In the genomic region with DNA sequence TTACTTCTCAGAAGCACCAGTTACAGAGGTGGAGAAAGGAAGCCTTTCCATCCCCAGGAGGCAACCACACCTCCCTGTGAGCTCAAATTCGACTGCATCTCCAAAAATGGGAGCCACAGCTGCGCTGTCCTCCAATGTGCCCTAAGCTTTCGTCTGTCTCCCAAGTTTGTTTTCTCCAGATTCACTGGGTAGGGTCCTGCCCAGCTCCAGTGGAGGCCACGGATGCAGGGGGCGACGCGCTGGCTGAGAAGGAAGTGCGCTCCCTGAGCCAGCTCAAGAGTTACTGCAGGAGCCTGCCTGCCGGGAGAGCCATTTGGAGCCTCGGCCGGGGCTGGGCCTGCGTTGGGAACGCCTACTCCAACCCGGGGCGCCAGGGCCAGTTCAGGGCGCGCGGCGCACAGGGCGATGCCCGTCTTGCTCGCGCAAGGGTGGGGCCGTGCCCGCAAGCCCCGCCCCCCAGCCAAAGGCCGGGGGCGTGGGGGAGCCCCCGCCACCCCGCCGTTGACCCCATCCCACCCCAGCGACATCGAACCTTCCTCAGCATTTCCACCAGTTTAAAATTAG, we compare ENCODE assay signal across 8 cellular contexts. TPM values are rescaled to one million over a fixed set of nuclear protein-coding genes. Genes with fewer than 3 reads are reported as not detected.
DNase-seq lines count a peak whose midpoint lies in the region; ATAC-seq and TF ChIP-seq lines count a peak whose summit lies in the region.

No MANE protein-coding gene starts in this region.

- DNase-seq in AG04450 (ENCODE audit: low read depth, low spot score) (no peak), NCI-H526 (lab: John Stamatoyannopoulos, UW) (peak; percentile 34 to 84), memory B cell (ENCODE audit: low spot score in 2 of 2) (peak; percentile 69)
- peak; percentile 86 for DNase-seq in activated CD8-positive, alpha-beta T cell treated with anti-CD3 and anti-CD28 coated beads, Interleukin-2, amount 10 ng/mL, durations not matched to agents 7 days and 5 days
- DNase-seq in effector CD8-positive, alpha-beta T cell (lab: John Stamatoyannopoulos, UW): peak; percentile 62
- peak; percentile 71 to 76 (median 74) for DNase-seq in stimulated activated CD4-positive, alpha-beta T cell treated with anti-CD3 and anti-CD28 coated beads, TNF-alpha, amount 100 ng/mL, for 48 hours (ENCODE audit: low read depth in 3 of 3)

- peak overlapping the region; percentile 63 for H3K4me3 ChIP-seq in AG04450 (ENCODE audit: low read depth, low read length)

- no peaks in the 10 kb centered on the region for H3K9me3 ChIP-seq in AG04450 (ENCODE audit: control insufficient read depth, insufficient read depth, low read length)

- CTCF ChIA-PET in AG04450 (lab: Charles Lee): interaction anchor here (0.6 to 4.2 kb wide), 9 partner anchors 10 to 265 kb away, joined by 3 to 44 read pairs (median 4); no protein-coding TSS in a partner anchor
- CTCF ChIA-PET in activated CD8-positive, alpha-beta T cell treated with anti-CD3 and anti-CD28 coated beads, Interleukin-2, amount 10 ng/mL, durations not matched to agents 7 days and 5 days (lab: Charles Lee): interaction anchor here (0.8 to 6.9 kb wide), 8 partner anchors 11 to 265 kb away, joined by 3 to 49 read pairs (median 7); no protein-coding TSS in a partner anchor

- H3K27ac Mint-ChIP-seq in activated CD8-positive, alpha-beta T cell treated with anti-CD3 and anti-CD28 coated beads, Interleukin-2, amount 10 ng/mL, durations not matched to agents 7 days and 5 days: peak overlapping the region; percentile 98
- peak overlapping the region; percentile 97 for H3K27ac Mint-ChIP-seq in memory B cell

- peak; percentile 17; the same call in 1 of the 2 replicates for TF ChIP-seq CTCF in AG04450 (IDR thresholded peaks at IDR 0.05; ENCODE audit: low read depth, low read length)

- H3K36me3 Mint-ChIP-seq in activated CD8-positive, alpha-beta T cell treated with anti-CD3 and anti-CD28 coated beads, Interleukin-2, amount 10 ng/mL, durations not matched to agents 7 days and 5 days (ENCODE audit: low read depth): peaks cover 21% of the 10 kb centered on the region
- no peaks in the 10 kb centered on the region for H3K36me3 Mint-ChIP-seq in memory B cell

- H3K27ac ChIP-seq in AG04450 (ENCODE audit: low read depth, low read length): peak overlapping the region; percentile 95

- H3K4me3 Mint-ChIP-seq in activated CD8-positive, alpha-beta T cell treated with anti-CD3 and anti-CD28 coated beads, Interleukin-2, amount 10 ng/mL, durations not matched to agents 7 days and 5 days: peak overlapping the region; percentile 93
- H3K4me3 Mint-ChIP-seq in memory B cell: peak overlapping the region; percentile 97

- no peaks in the 10 kb centered on the region for H3K27me3 Mint-ChIP-seq in activated CD8-positive, alpha-beta T cell treated with anti-CD3 and anti-CD28 coated beads, Interleukin-2, amount 10 ng/mL, durations not matched to agents 7 days and 5 days (ENCODE audit: low read depth)
- H3K27me3 Mint-ChIP-seq in memory B cell: no peaks in the 10 kb centered on the region

- no peaks in the 10 kb centered on the region for H3K27me3 ChIP-seq in AG04450 (ENCODE audit: control insufficient read depth, insufficient read depth, low read length)

- POLR2A ChIA-PET in AG04450 (lab: Yijun Ruan, JAX): interaction anchor here (0.5 to 2.4 kb wide), 13 partner anchors 9 to 248 kb away, joined by 3 to 18 read pairs (median 4); partner anchors contain the start of gene N4BP1
- POLR2A ChIA-PET in activated CD8-positive, alpha-beta T cell treated with anti-CD3 and anti-CD28 coated beads, Interleukin-2, amount 10 ng/mL, durations not matched to agents 7 days and 5 days (lab: Charles Lee): interaction anchor here (1.0 to 2.7 kb wide), 10 partner anchors 9 to 263 kb away, joined by 3 to 19 read pairs (median 6); partner anchors contain the start of genes N4BP1 and SIAH1

- no peaks in the 10 kb centered on the region for H3K9me3 Mint-ChIP-seq in activated CD8-positive, alpha-beta T cell treated with anti-CD3 and anti-CD28 coated beads, Interleukin-2, amount 10 ng/mL, durations not matched to agents 7 days and 5 days (ENCODE audit: insufficient read depth)
- no peaks in the 10 kb centered on the region for H3K9me3 Mint-ChIP-seq in memory B cell

- ATAC-seq in GM18870 (IDR thresholded peaks at IDR 0.05; ENCODE audit: unreplicated experiment) (peak; percentile 50), HG03097 (IDR thresholded peaks at IDR 0.05; ENCODE audit: low FRiP score, unreplicated experiment) (peak; percentile 92), memory B cell (ENCODE audit: low read depth) (peak; percentile 87)
- ATAC-seq in activated CD8-positive, alpha-beta T cell treated with anti-CD3 and anti-CD28 coated beads, Interleukin-2, amount 10 ng/mL, durations not matched to agents 7 days and 5 days: peak; percentile 98

- peaks cover 46% of the 10 kb centered on the region for H3K4me1 Mint-ChIP-seq in activated CD8-positive, alpha-beta T cell treated with anti-CD3 and anti-CD28 coated beads, Interleukin-2, amount 10 ng/mL, durations not matched to agents 7 days and 5 days (ENCODE audit: low read depth)
- H3K4me1 Mint-ChIP-seq in memory B cell: peaks cover 31% of the 10 kb centered on the region

RNA-seq across cellular contexts. Expression of gene SIAH1, which starts 19.5 kb away (rescaled TPM):
- 19.9 and 21.6 TPM in 2 replicates for polyA plus RNA-seq in AG04450 (2011; rRNA removed)
- 21.8 and 27.1 TPM in 2 replicates for polyA minus RNA-seq in AG04450 (2011; rRNA and poly(A)+ RNA removed)
- 10 to 100 TPM; 14.9 to 15.6 TPM for total RNA-seq in activated CD8-positive, alpha-beta T cell treated with anti-CD3 and anti-CD28 coated beads, Interleukin-2, amount 10 ng/mL, durations not matched to agents 7 days and 5 days
